16 cellular contexts compared by ENCODE assay signal in the genomic region with DNA sequence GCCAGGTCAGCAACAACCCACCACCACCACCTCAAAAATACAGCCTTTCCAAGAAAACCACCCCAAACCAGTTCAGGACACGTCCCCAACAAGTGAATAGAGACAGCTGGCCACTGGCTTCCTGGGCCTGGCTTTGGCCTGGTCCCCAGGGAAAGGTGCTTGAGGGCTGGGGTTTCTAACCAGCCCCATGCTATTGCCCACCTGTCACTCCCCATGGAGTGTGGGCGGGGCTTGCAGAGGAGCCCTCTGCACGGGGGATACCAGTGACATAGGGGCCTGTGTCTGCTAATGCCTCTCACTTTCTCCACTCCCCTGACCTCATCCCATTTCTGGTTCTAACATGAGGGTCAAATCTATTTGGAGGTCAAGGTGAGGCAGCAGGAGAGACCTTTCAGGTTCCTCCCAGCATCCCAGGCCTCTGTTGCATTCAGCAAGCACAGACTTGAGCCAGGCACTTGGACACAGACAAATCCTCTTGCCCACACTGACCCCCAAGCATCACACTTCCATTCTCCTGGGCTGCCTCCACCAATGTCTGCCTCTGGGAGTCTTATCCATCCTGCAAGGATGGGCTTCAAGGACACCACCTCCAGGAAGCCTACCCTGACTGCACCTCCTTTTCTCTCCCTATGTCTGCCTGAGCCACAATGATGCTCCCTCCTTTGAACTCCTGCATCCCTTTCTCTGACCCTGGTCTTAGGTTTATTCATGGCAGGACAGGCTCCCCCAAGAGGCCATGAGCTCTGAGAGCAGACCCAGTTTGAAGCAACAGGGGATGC. TPM values are rescaled to one million over a fixed set of nuclear protein-coding genes. Genes with fewer than 3 reads are reported as not detected.
DNase-seq lines count a peak whose midpoint lies in the region; ATAC-seq and TF ChIP-seq lines count a peak whose summit lies in the region.
"Had no signal": no experiment of that assay in that cellular context is flagged by ENCODE, and none has a peak within 500 bp of the region (broad histone marks: within the 10 kb centered on the region; RNA-seq: fewer than 3 reads in every experiment).

No MANE protein-coding gene starts in this region.

- DNase-seq in activated effector memory CD4-positive, alpha-beta T cell treated with anti-CD3 and anti-CD28 coated beads, Interleukin-2, amount 50 U/mL, for 16 hours = peak; percentile 27
- no peak for DNase-seq in activated effector memory CD4-positive, alpha-beta T cell treated with Interleukin-2 at 50 U/mL for 16 hours
- peak; percentile 71 for DNase-seq in NCI-H524 treated with DMSO at 0.1 percent for 48 hours (lab: John Stamatoyannopoulos, UW)
- peak; percentile 80 for DNase-seq in myocyte (ENCODE audit: low read depth)
- no peak for DNase-seq in foreskin keratinocyte
- DNase-seq in globus pallidus (ENCODE audit: low spot score) = no peak
- DNase-seq: CD8-positive, alpha-beta T cell; COR-L47; DMS153; DMS79 treated with DMSO at 0.1 percent for 48 hours; EL had no signal

- H3K27me3 ChIP-seq in foreskin keratinocyte = peaks cover 8% of the 10 kb centered on the region

- no peak overlapping the region for H3K27ac ChIP-seq in foreskin keratinocyte

- ATAC-seq in foreskin keratinocyte = no peak
- no peak for ATAC-seq in HG03025 (IDR thresholded peaks at IDR 0.05; ENCODE audit: low FRiP score, unreplicated experiment)
- ATAC-seq: CD8-positive, alpha-beta T cell had no signal

- H3K4me1 ChIP-seq in foreskin keratinocyte = no peaks in the 10 kb centered on the region

- TF ChIP-seq CTCF in foreskin keratinocyte (conservative IDR thresholded peaks at IDR 0.05) = no peak

RNA-seq across cellular contexts. Expression of gene TTLL11, which starts 16.1 kb away (rescaled TPM):
- total RNA-seq in myocyte (12.1 and 13.5 TPM in 2 replicates), foreskin keratinocyte (9.7 and 12.1 TPM in 2 replicates)
- polyA plus RNA-seq in myocyte (2012) = 7.6 TPM
- polyA plus RNA-seq in foreskin keratinocyte = 6.1 and 6.9 TPM in 2 replicates

RNA-seq across cellular contexts. Expression of gene NDUFA8, which starts 50.4 kb away (rescaled TPM):
- total RNA-seq in myocyte (52.9 and 53.5 TPM in 2 replicates), foreskin keratinocyte (70.4 and 82.4 TPM in 2 replicates)
- 120 TPM for polyA plus RNA-seq in myocyte (2012)
- 129 and 142 TPM in 2 replicates for polyA plus RNA-seq in foreskin keratinocyte

RNA-seq across cellular contexts. Expression of gene MORN5, which starts 50.5 kb away (rescaled TPM):
- total RNA-seq in myocyte (not detected in 2 replicates), foreskin keratinocyte (not detected in 2 replicates)
- polyA plus RNA-seq in myocyte (2012) = 0.33 TPM
- not detected in 2 replicates for polyA plus RNA-seq in foreskin keratinocyte
- total RNA-seq: CD8-positive, alpha-beta T cell; HT1080 had no signal
- polyA plus RNA-seq: AG04450, BJ, CD14-positive monocyte had no signal

Comparison
In these comparisons a context has a peak if more than half of its experiments do, and no peak if none do; other contexts are left out.
1. DNase-seq: peak in activated effector memory CD4-positive, alpha-beta T cell treated with anti-CD3 and anti-CD28 coated beads, Interleukin-2, amount 50 U/mL, for 16 hours (single experiment), NCI-H524 treated with DMSO at 0.1 percent for 48 hours (single experiment) and myocyte (single experiment); none in activated effector memory CD4-positive, alpha-beta T cell treated with Interleukin-2 at 50 U/mL for 16 hours (single experiment), foreskin keratinocyte (0 of 2) and globus pallidus (single experiment).